Comparison of ENCODE assay signal across 21 cellular contexts in the genomic region with DNA sequence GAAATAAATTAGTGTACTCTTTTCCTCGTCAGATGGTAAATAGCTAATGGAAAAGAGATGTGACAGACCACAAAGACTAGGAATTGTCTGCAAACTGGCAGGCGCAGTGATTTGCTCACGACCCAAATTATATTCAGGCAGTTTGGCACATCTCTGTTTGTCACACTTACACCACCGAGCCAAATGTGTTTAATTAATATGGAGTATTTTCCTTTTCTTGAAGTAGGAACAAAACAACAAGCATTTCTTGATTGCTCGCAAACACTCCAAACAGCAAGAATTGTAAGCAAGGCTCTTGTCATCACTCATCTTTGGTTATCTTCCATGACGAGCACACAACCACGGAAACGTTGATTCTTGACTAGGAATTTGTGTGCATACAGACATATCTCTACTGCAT.
"Had no signal": no experiment of that assay in that cellular context is flagged by ENCODE, and none has a peak within 500 bp of the region (broad histone marks: within the 10 kb centered on the region; RNA-seq: fewer than 3 reads in every experiment).

No MANE protein-coding gene starts in this region.

- H3K9ac ChIP-seq: parathyroid adenoma had no signal

- H3K4me3 ChIP-seq: psoas muscle, stomach, suprapubic skin, tibial artery, upper lobe of left lung, uterus had no signal

- H3K4me1 ChIP-seq: foreskin keratinocyte, parathyroid adenoma, psoas muscle, suprapubic skin, tibial artery, upper lobe of left lung, uterus had no signal

- H3K9me3 ChIP-seq: psoas muscle, stomach, suprapubic skin, tibial artery, upper lobe of left lung, uterus had no signal

- H3K27ac ChIP-seq: foreskin keratinocyte, parathyroid adenoma, psoas muscle, stomach, suprapubic skin, tibial artery, upper lobe of left lung had no signal

- H3K79me2 ChIP-seq: parathyroid adenoma had no signal

- ATAC-seq: foreskin keratinocyte; left colon; left ventricle myocardium superior; natural killer cell treated with Interleukin-12 subunit alpha and Interleukin-12 subunit beta and Interleukin-15 and Interleukin-18, amount 100 ng/mL, for 72 hours; psoas muscle; sciatic nerve; stimulated activated naive B cell treated with anti-CD40 and anti-IgM and Interleukin-4, amounts not matched to agents 10 μg/mL and 1 μg/mL and 100 μg/mL, for 72 hours had no signal

- H2AFZ ChIP-seq: parathyroid adenoma had no signal

- DNase-seq: dermis blood vessel endothelial cell; effector CD4-positive, alpha-beta T cell; endodermal cell; erythroblast; foreskin keratinocyte; left colon; left ventricle myocardium superior; psoas muscle; stimulated activated CD4-positive, alpha-beta T cell treated with anti-CD3 and anti-CD28 coated beads, Interleukin-2, amount 100 ng/mL, for 24 hours; stimulated activated CD4-positive, alpha-beta T cell treated with anti-CD3 and anti-CD28 coated beads, Interleukin-4, amount 100 ng/mL, for 4 hours; stimulated activated naive B cell treated with anti-CD40 and anti-IgM and Interleukin-4, amounts not matched to agents 10 μg/mL and 1 μg/mL and 100 μg/mL, for 72 hours; stomach; tibial artery; uterus had no signal

- FAIRE-seq: colon, endothelial cell of umbilical vein had no signal

- H3K27me3 ChIP-seq: foreskin keratinocyte, stomach, suprapubic skin, tibial artery, upper lobe of left lung, uterus had no signal

- H3K36me3 ChIP-seq: stomach, suprapubic skin, tibial artery, upper lobe of left lung, uterus had no signal
